Comparison of ENCODE assay signal across 18 cellular contexts in the genomic region with DNA sequence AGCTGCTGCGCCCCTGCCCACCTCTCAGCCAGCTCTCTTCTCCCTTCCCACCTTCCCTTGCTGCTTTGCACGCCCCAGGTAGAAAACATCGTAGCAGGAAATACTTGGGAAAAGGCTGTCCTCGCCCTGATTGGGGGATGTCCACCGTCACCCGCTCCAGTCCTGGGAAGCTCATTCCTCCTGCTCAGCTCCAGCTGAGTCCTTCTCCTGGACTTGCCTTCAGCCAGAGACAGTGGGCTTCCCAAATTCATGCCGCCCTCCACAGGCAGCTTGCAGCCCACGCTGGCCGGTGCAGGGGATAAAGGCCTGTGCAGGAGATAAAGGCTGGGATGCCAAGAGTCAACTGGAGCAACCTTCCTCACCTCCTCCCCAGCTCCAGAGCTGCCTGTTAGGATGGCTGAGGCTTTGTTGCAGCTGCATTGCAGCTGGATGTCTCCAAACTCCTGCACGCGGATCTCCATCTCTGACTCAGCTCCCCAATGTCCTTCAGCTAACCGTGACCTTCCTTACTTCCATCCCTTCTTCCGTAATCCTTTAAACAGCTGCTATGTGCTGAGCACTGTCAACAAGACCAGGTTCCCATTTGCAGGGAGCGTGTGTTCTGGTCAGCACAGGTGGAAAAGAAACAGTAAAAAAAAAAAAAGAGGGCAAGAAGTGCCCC.
DNase-seq lines count a peak whose midpoint lies in the region; ATAC-seq, FAIRE-seq and TF ChIP-seq lines count a peak whose summit lies in the region.
"Had no signal": no experiment of that assay in that cellular context is flagged by ENCODE, and none has a peak within 500 bp of the region (broad histone marks: within the 10 kb centered on the region; RNA-seq: fewer than 3 reads in every experiment).

No MANE protein-coding gene starts in this region.

- no peak overlapping the region for H3K4me3 Mint-ChIP-seq in CD4-positive, alpha-beta memory T cell
- no peak overlapping the region for H3K4me3 Mint-ChIP-seq in activated T-helper 2 cell treated with anti-CD3 and anti-CD28 coated beads, Interferon-gamma antibody, Interleukin-2, Interleukin-4, amounts not matched to agents 10 μg/mL and 5 μg/mL and 100 μg/mL, durations not matched to agents 14 hours and 24 hours and 36 hours (ENCODE audit: low read depth)
- H3K4me3 Mint-ChIP-seq: activated CD4-positive, alpha-beta T cell treated with anti-CD3 and anti-CD28 coated beads for 36 hours; activated naive CD8-positive, alpha-beta T cell; memory B cell had no signal

- H3K4me1 Mint-ChIP-seq in CD4-positive, alpha-beta memory T cell, result no peaks in the 10 kb centered on the region
- no peaks in the 10 kb centered on the region for H3K4me1 Mint-ChIP-seq in activated T-helper 2 cell treated with anti-CD3 and anti-CD28 coated beads, Interferon-gamma antibody, Interleukin-2, Interleukin-4, amounts not matched to agents 10 μg/mL and 5 μg/mL and 100 μg/mL, durations not matched to agents 14 hours and 24 hours and 36 hours (ENCODE audit: low read depth)
- H3K4me1 Mint-ChIP-seq: activated CD4-positive, alpha-beta T cell treated with anti-CD3 and anti-CD28 coated beads for 36 hours had no signal

- peak; percentile 10 for ATAC-seq in Right ventricle myocardium inferior
- ATAC-seq: activated CD4-positive, alpha-beta T cell treated with anti-CD3 and anti-CD28 coated beads for 36 hours had no signal

- DNase-seq in Right ventricle myocardium inferior (ENCODE audit: missing footprints), result peak; percentile 25
- no peak for DNase-seq in cardiac septum (ENCODE audit: low spot score)
- no peak for DNase-seq in WERI-Rb-1
- peak; percentile 34 for DNase-seq in kidney
- no peak for DNase-seq in DMS53 treated with DMSO at 0.1 percent for 48 hours (lab: John Stamatoyannopoulos, UW; ENCODE audit: unreplicated experiment)
- no peak for DNase-seq in CD4-positive, alpha-beta memory T cell
- DNase-seq in NCI-H446 (lab: John Stamatoyannopoulos, UW), result no peak
- DNase-seq in activated T-helper 2 cell treated with anti-CD3 and anti-CD28 coated beads, Interferon-gamma antibody, Interleukin-2, Interleukin-4, amounts not matched to agents 10 μg/mL and 5 μg/mL and 100 μg/mL, durations not matched to agents 14 hours and 24 hours and 36 hours (ENCODE audit: low spot score), result no peak
- DNase-seq: activated CD4-positive, alpha-beta T cell treated with anti-CD3 and anti-CD28 coated beads for 36 hours; effector memory CD4-positive, alpha-beta T cell; MG63; PC-9; SIG-M5; T-helper 1 cell had no signal

- POLR2A ChIA-PET in CD4-positive, alpha-beta memory T cell (lab: Charles Lee; ENCODE audit: partially characterized antibody), result no interaction called here

- H3K9me3 Mint-ChIP-seq in CD4-positive, alpha-beta memory T cell, result no peaks in the 10 kb centered on the region
- no peaks in the 10 kb centered on the region for H3K9me3 Mint-ChIP-seq in activated T-helper 2 cell treated with anti-CD3 and anti-CD28 coated beads, Interferon-gamma antibody, Interleukin-2, Interleukin-4, amounts not matched to agents 10 μg/mL and 5 μg/mL and 100 μg/mL, durations not matched to agents 14 hours and 24 hours and 36 hours
- H3K9me3 Mint-ChIP-seq: memory B cell had no signal

- no peak overlapping the region for H3K9ac ChIP-seq in kidney (ENCODE audit: low read length in 2 of 2)

- no peaks in the 10 kb centered on the region for H3K36me3 Mint-ChIP-seq in CD4-positive, alpha-beta memory T cell
- no peaks in the 10 kb centered on the region for H3K36me3 Mint-ChIP-seq in activated T-helper 2 cell treated with anti-CD3 and anti-CD28 coated beads, Interferon-gamma antibody, Interleukin-2, Interleukin-4, amounts not matched to agents 10 μg/mL and 5 μg/mL and 100 μg/mL, durations not matched to agents 14 hours and 24 hours and 36 hours (ENCODE audit: low read depth)
- H3K36me3 Mint-ChIP-seq: activated naive CD8-positive, alpha-beta T cell; memory B cell had no signal

- peak overlapping the region; percentile 4; the same call in 1 of the 2 replicates for H3K27ac ChIP-seq in WERI-Rb-1
- H3K27ac ChIP-seq in kidney (ENCODE audit: low read depth in 2 of 2, low read length in 2 of 2), result no peak overlapping the region
- no peak overlapping the region for H3K27ac ChIP-seq in CD4-positive, alpha-beta memory T cell (ENCODE audit: low read depth, low read length)
- H3K27ac ChIP-seq: PC-9, upper lobe of left lung had no signal

- H3K27me3 Mint-ChIP-seq in CD4-positive, alpha-beta memory T cell, result peaks cover 5 to 6% of the 10 kb centered on the region in 2 donors
- H3K27me3 Mint-ChIP-seq in activated T-helper 2 cell treated with anti-CD3 and anti-CD28 coated beads, Interferon-gamma antibody, Interleukin-2, Interleukin-4, amounts not matched to agents 10 μg/mL and 5 μg/mL and 100 μg/mL, durations not matched to agents 14 hours and 24 hours and 36 hours (ENCODE audit: low read depth), result peaks cover 23% of the 10 kb centered on the region
- H3K27me3 Mint-ChIP-seq: activated naive CD8-positive, alpha-beta T cell had no signal

- FAIRE-seq in kidney (lab: Jason Lieb, UNC), result no peak
- FAIRE-seq: TTC549 had no signal

- H3K4me1 ChIP-seq in kidney (ENCODE audit: control insufficient read depth in 1 of 2, insufficient read depth in 1 of 2, low read depth in 1 of 2, low read length in 2 of 2), result no peaks in the 10 kb centered on the region
- no peaks in the 10 kb centered on the region for H3K4me1 ChIP-seq in CD4-positive, alpha-beta memory T cell (ENCODE audit: insufficient read depth, low read length)

- CTCF ChIA-PET in CD4-positive, alpha-beta memory T cell (lab: Charles Lee; ENCODE audit: partially characterized antibody), result no interaction called here

- intact Hi-C loops in Right ventricle myocardium inferior (cut with DNase I) (loop anchor here (5.0 kb wide), 1 partner anchor 46 kb away; no protein-coding TSS in a partner anchor), cardiac septum (cut with DNase I) (no loop called here), kidney (cut with DNase I) (no loop called here)
- intact Hi-C loops in CD4-positive, alpha-beta memory T cell (cut with micrococcal nuclease), result no loop called here
- intact Hi-C loops in activated T-helper 2 cell treated with anti-CD3 and anti-CD28 coated beads, Interferon-gamma antibody, Interleukin-2, Interleukin-4, amounts not matched to agents 10 μg/mL and 5 μg/mL and 100 μg/mL, durations not matched to agents 14 hours and 24 hours and 36 hours (cut with micrococcal nuclease), result no loop called here

- no peak overlapping the region for H3K27ac Mint-ChIP-seq in CD4-positive, alpha-beta memory T cell
- H3K27ac Mint-ChIP-seq in activated T-helper 2 cell treated with anti-CD3 and anti-CD28 coated beads, Interferon-gamma antibody, Interleukin-2, Interleukin-4, amounts not matched to agents 10 μg/mL and 5 μg/mL and 100 μg/mL, durations not matched to agents 14 hours and 24 hours and 36 hours, result no peak overlapping the region
- H3K27ac Mint-ChIP-seq: activated CD4-positive, alpha-beta T cell treated with anti-CD3 and anti-CD28 coated beads for 36 hours; activated naive CD8-positive, alpha-beta T cell; memory B cell had no signal

- no peaks in the 10 kb centered on the region for H3K27me3 ChIP-seq in WERI-Rb-1 (ENCODE audit: insufficient read depth, low read depth, severe bottlenecking)
- H3K27me3 ChIP-seq in CD4-positive, alpha-beta memory T cell (ENCODE audit: insufficient read depth, low read length), result no peaks in the 10 kb centered on the region
- H3K27me3 ChIP-seq: upper lobe of left lung had no signal

- H3K9me3 ChIP-seq in WERI-Rb-1 (ENCODE audit: severe bottlenecking) (no peaks in the 10 kb centered on the region), kidney (ENCODE audit: control insufficient read depth in 1 of 2, low read length in 2 of 2) (no peaks in the 10 kb centered on the region)
- no peaks in the 10 kb centered on the region for H3K9me3 ChIP-seq in CD4-positive, alpha-beta memory T cell (ENCODE audit: control insufficient read depth in 1 of 2, low read length in 2 of 2)
- H3K9me3 ChIP-seq: MG63, upper lobe of left lung had no signal

- 0 out of 2 replicates have a peak, but pooled peaks have one; percentile 6 for TF ChIP-seq CTCF in WERI-Rb-1 (IDR thresholded peaks at IDR 0.05; ENCODE audit: low read depth, low read length)
- TF ChIP-seq CTCF in kidney (IDR thresholded peaks at IDR 0.05; ENCODE audit: borderline replicate concordance, extremely low read depth, insufficient read depth), result no peak

- H3K4me3 ChIP-seq in WERI-Rb-1 (ENCODE audit: low read depth, low read length) (no peak overlapping the region), kidney (ENCODE audit: low read length in 2 of 2) (no peak overlapping the region)
- no peak overlapping the region for H3K4me3 ChIP-seq in CD4-positive, alpha-beta memory T cell (ENCODE audit: low read length in 2 of 2)
- H3K4me3 ChIP-seq: MG63, PC-9, upper lobe of left lung had no signal

- H3K36me3 ChIP-seq in WERI-Rb-1 (peaks cover 16% of the 10 kb centered on the region; the same call in 1 of the 2 replicates), kidney (ENCODE audit: control insufficient read depth in 1 of 2, insufficient read depth in 2 of 2, low read length in 2 of 2) (no peaks in the 10 kb centered on the region)
- no peaks in the 10 kb centered on the region for H3K36me3 ChIP-seq in CD4-positive, alpha-beta memory T cell (ENCODE audit: insufficient read depth, low read length)
- H3K36me3 ChIP-seq: MG63, upper lobe of left lung had no signal

Comparison
In these comparisons a context has a peak if more than half of its experiments do, and no peak if none do; other contexts are left out.
1. DNase-seq: peak in Right ventricle myocardium inferior (single experiment) and kidney (single experiment); none in cardiac septum (single experiment), WERI-Rb-1 (single experiment), DMS53 treated with DMSO at 0.1 percent for 48 hours (single experiment), CD4-positive, alpha-beta memory T cell (0 of 5), NCI-H446 (0 of 2) and activated T-helper 2 cell treated with anti-CD3 and anti-CD28 coated beads, Interferon-gamma antibody, Interleukin-2, Interleukin-4, amounts not matched to agents 10 μg/mL and 5 μg/mL and 100 μg/mL, durations not matched to agents 14 hours and 24 hours and 36 hours (single experiment).